ENCODE assay signal across 35 cellular contexts in genomic region chr5:161155451-161155850, GRCh38.
"Had no signal": no experiment of that assay in that cellular context is flagged by ENCODE, and none has a peak within 500 bp of the region (broad histone marks: within the 10 kb centered on the region; RNA-seq: fewer than 3 reads in every experiment).

No MANE protein-coding gene starts in this region.

- H3K36me3 Mint-ChIP-seq: activated CD4-positive, alpha-beta memory T cell treated with anti-CD3 and anti-CD28 coated beads for 36 hours; activated naive CD4-positive, alpha-beta T cell treated with anti-CD3 and anti-CD28 coated beads, Interleukin-2, amount 50 U/mL, for 72 hours; activated naive CD8-positive, alpha-beta T cell treated with anti-CD3 and anti-CD28 coated beads for 36 hours; T-cell had no signal

- FAIRE-seq: astrocyte, TTC549 had no signal

- H3K4me1 ChIP-seq: adrenal gland, body of pancreas had no signal

- H3K4me3 Mint-ChIP-seq: activated B cell treated with CpG ODN at 0.5 μM for 24 hours; activated CD4-positive, alpha-beta memory T cell treated with anti-CD3 and anti-CD28 coated beads for 36 hours; activated CD4-positive, alpha-beta T cell treated with anti-CD3 and anti-CD28 coated beads, Interleukin-2, amount 10 ng/mL, durations not matched to agents 24 days and 14 days; activated CD8-positive, alpha-beta T cell treated with anti-CD3 and anti-CD28 coated beads for 36 hours; activated naive CD4-positive, alpha-beta T cell treated with anti-CD3 and anti-CD28 coated beads for 36 hours; activated naive CD8-positive, alpha-beta T cell treated with anti-CD3 and anti-CD28 coated beads for 36 hours; activated T-cell treated with anti-CD3 and anti-CD28 coated beads, Interleukin-2, amount 50 U/mL, for 4 hours; activated T-cell treated with anti-CD3 and anti-CD28 coated beads, Interleukin-2, amount 50 U/mL, for 72 hours; activated T-helper 1 cell treated with anti-CD3 and anti-CD28 coated beads, Interleukin-12 subunit alpha, Interleukin-12 subunit beta, Interleukin-2, Interleukin-4 antibody, amounts not matched to agents 30 ng/mL and 10 ng/mL and 1 ng/mL, durations not matched to agents 14 hours and 24 hours and 36 hours; activated T-helper 17 cell treated with anti-CD3 and anti-CD28 coated beads, Interleukin-2, amount 50 U/mL, for 72 hours; T-cell; T-helper 17 cell had no signal

- H3K27ac Mint-ChIP-seq: activated B cell treated with CpG ODN at 0.5 μM for 24 hours; activated CD4-positive, alpha-beta memory T cell treated with anti-CD3 and anti-CD28 coated beads for 36 hours; activated CD4-positive, alpha-beta T cell treated with anti-CD3 and anti-CD28 coated beads, Interleukin-2, amount 10 ng/mL, durations not matched to agents 24 days and 14 days; activated CD8-positive, alpha-beta T cell treated with anti-CD3 and anti-CD28 coated beads for 36 hours; activated naive CD4-positive, alpha-beta T cell treated with anti-CD3 and anti-CD28 coated beads for 36 hours; activated naive CD4-positive, alpha-beta T cell treated with anti-CD3 and anti-CD28 coated beads, Interleukin-2, amount 50 U/mL, for 72 hours; activated naive CD8-positive, alpha-beta T cell treated with anti-CD3 and anti-CD28 coated beads for 36 hours; activated T-cell treated with anti-CD3 and anti-CD28 coated beads, Interleukin-2, amount 50 U/mL, for 72 hours; activated T-helper 1 cell treated with anti-CD3 and anti-CD28 coated beads, Interleukin-12 subunit alpha, Interleukin-12 subunit beta, Interleukin-2, Interleukin-4 antibody, amounts not matched to agents 30 ng/mL and 10 ng/mL and 1 ng/mL, durations not matched to agents 14 hours and 24 hours and 36 hours; activated T-helper 17 cell treated with anti-CD3 and anti-CD28 coated beads, Interleukin-2, amount 50 U/mL, for 72 hours; T-cell; T-helper 17 cell had no signal

- H3K4me3 ChIP-seq: adrenal gland, body of pancreas had no signal

- H3K27me3 ChIP-seq: adrenal gland, body of pancreas, brain microvascular endothelial cell had no signal

- H3K36me3 ChIP-seq: adrenal gland, brain microvascular endothelial cell had no signal

- H3K9me3 Mint-ChIP-seq: activated CD4-positive, alpha-beta T cell treated with anti-CD3 and anti-CD28 coated beads, Interleukin-2, amount 10 ng/mL, durations not matched to agents 24 days and 14 days; activated CD8-positive, alpha-beta T cell treated with anti-CD3 and anti-CD28 coated beads for 36 hours had no signal

- H3K4me1 Mint-ChIP-seq: activated B cell treated with CpG ODN at 0.5 μM for 24 hours; activated CD4-positive, alpha-beta T cell treated with anti-CD3 and anti-CD28 coated beads, Interleukin-2, amount 10 ng/mL, durations not matched to agents 24 days and 14 days; activated naive CD8-positive, alpha-beta T cell treated with anti-CD3 and anti-CD28 coated beads for 36 hours; activated T-helper 17 cell treated with anti-CD3 and anti-CD28 coated beads, Interleukin-2, amount 50 U/mL, for 72 hours; T-cell; T-helper 17 cell had no signal

- H3K27me3 Mint-ChIP-seq: activated B cell treated with CpG ODN at 0.5 μM for 24 hours; activated CD4-positive, alpha-beta memory T cell treated with anti-CD3 and anti-CD28 coated beads for 36 hours; activated CD4-positive, alpha-beta T cell treated with anti-CD3 and anti-CD28 coated beads, Interleukin-2, amount 10 ng/mL, durations not matched to agents 24 days and 14 days; activated CD8-positive, alpha-beta T cell treated with anti-CD3 and anti-CD28 coated beads for 36 hours; activated T-helper 17 cell treated with anti-CD3 and anti-CD28 coated beads, Interleukin-2, amount 50 U/mL, for 72 hours; T-helper 17 cell had no signal

- H3K9me3 ChIP-seq: adrenal gland, body of pancreas had no signal

- H3K27ac ChIP-seq: adrenal gland, body of pancreas, brain microvascular endothelial cell, VCaP had no signal

- DNase-seq: activated B cell treated with CpG ODN at 0.5 μM for 24 hours; activated CD4-positive, alpha-beta memory T cell treated with anti-CD3 and anti-CD28 coated beads for 36 hours; activated CD4-positive, alpha-beta T cell treated with anti-CD3 and anti-CD28 coated beads for 4 hours; activated CD4-positive, alpha-beta T cell treated with anti-CD3 and anti-CD28 coated beads, Interleukin-2, amount 10 ng/mL, durations not matched to agents 24 days and 14 days; activated CD4-positive, alpha-beta T cell treated with anti-CD3 and anti-CD28 coated beads, Interleukin-2, amount 50 U/mL, for 1 hour; activated CD4-positive, alpha-beta T cell treated with anti-CD3 and anti-CD28 coated beads, Interleukin-2, amount 50 U/mL, for 4 hours; activated CD4-positive, CD25-positive, alpha-beta regulatory T cell treated with anti-CD3 and anti-CD28 coated beads, Interleukin-2, amount 50 U/mL, for 72 hours; activated CD8-positive, alpha-beta memory T cell treated with anti-CD3 and anti-CD28 coated beads, Interleukin-2, amount 50 U/mL, for 4 hours; activated CD8-positive, alpha-beta T cell treated with anti-CD3 and anti-CD28 coated beads for 36 hours; activated effector memory CD4-positive, alpha-beta T cell treated with anti-CD3 and anti-CD28 coated beads, Interleukin-2, amount 50 U/mL, for 16 hours; activated gamma-delta T cell treated with Interleukin-2 at 50 U/mL for 16 hours; activated naive CD4-positive, alpha-beta T cell; activated naive CD4-positive, alpha-beta T cell treated with anti-CD3 and anti-CD28 coated beads for 36 hours; activated naive CD4-positive, alpha-beta T cell treated with anti-CD3 and anti-CD28 coated beads, Interleukin-2, amount 50 U/mL, for 16 hours; activated naive CD8-positive, alpha-beta T cell treated with anti-CD3 and anti-CD28 coated beads for 36 hours; activated T-cell treated with anti-CD3 and anti-CD28 coated beads for 4 hours; activated T-cell treated with anti-CD3 and anti-CD28 coated beads, Interleukin-2, amount 50 U/mL, for 1 hour; activated T-cell treated with anti-CD3 and anti-CD28 coated beads, Interleukin-2, amount 50 U/mL, for 4 hours; activated T-cell treated with anti-CD3 and anti-CD28 coated beads, Interleukin-2, amount 50 U/mL, for 72 hours; adrenal gland; amniotic stem cell; aorta; body of pancreas; brain microvascular endothelial cell; central memory CD4-positive, alpha-beta T cell; SW 1271; T-cell; T-helper 17 cell; T-helper 9 cell had no signal
